Comparison of ENCODE assay signal across 8 cellular contexts in the genomic region with DNA sequence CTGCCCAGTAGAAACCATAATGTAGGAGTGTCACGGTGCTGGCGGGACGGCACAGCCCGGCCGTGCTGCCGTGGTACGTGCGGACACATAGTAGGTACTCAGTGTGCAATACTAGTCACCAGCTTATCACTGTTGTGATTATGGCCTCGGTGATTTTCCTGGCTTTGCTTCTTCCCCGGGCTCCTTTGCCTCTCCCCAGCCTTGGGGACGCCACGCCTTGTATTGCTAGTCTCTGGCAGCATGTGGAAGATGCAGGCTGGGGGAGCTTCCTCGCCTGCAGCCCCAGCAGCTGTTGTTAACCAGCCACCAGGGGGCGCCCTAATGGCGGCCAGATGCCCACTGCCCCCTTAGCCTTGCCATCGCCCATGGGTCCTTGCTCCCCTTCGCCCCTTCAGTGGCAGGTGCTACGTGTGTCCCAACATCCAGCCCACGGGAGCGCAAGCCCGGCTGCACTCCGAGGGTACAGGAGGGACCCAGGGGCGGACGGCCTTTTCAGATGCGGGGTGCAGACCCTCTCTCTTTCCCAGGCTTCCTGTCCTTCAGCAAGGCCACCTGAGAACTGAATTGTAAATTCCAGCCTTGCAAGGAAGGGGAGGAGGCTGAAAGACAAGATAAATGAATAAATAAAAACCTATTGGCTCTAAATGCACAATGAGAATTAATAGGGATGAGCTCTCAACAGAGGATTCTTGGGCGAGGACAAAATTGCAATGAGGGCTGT. TPM values are rescaled to one million over a fixed set of nuclear protein-coding genes. Genes with fewer than 3 reads are reported as not detected.
DNase-seq lines count a peak whose midpoint lies in the region; ATAC-seq and TF ChIP-seq lines count a peak whose summit lies in the region.

No MANE protein-coding gene starts in this region.

- no peaks in the 10 kb centered on the region for H3K4me1 Mint-ChIP-seq in activated T-cell treated with anti-CD3 and anti-CD28 coated beads, Interleukin-2, amount 50 U/mL, for 72 hours (ENCODE audit: low read depth)

- POLR2A ChIA-PET in HEK293 (lab: Yijun Ruan, JAX) = interaction anchor here (1.0 to 1.4 kb wide), 3 partner anchors 9 to 72 kb away, joined by 4 to 14 read pairs (median 4); no protein-coding TSS in a partner anchor

- H3K27ac Mint-ChIP-seq in activated T-cell treated with anti-CD3 and anti-CD28 coated beads, Interleukin-2, amount 50 U/mL, for 72 hours = no peak overlapping the region

- peak; percentile 64 to 68 for ATAC-seq in activated T-cell treated with anti-CD3 and anti-CD28 coated beads, Interleukin-2, amount 50 U/mL, for 72 hours (replicated peaks in 1 of 2)
- ATAC-seq in HG03565 (IDR thresholded peaks at IDR 0.05; ENCODE audit: unreplicated experiment) (no peak), HG03097 (IDR thresholded peaks at IDR 0.05; ENCODE audit: low FRiP score, unreplicated experiment) (no peak)

- H3K9me3 ChIP-seq in BLaER1 = no peaks in the 10 kb centered on the region
- no peaks in the 10 kb centered on the region for H3K9me3 ChIP-seq in HEK293 (ENCODE audit: control insufficient read depth, insufficient read depth, low read depth, low read length)
- no peaks in the 10 kb centered on the region for H3K9me3 ChIP-seq in parathyroid adenoma (ENCODE audit: control insufficient read depth, low read length)

- DNase-seq in RKO (ENCODE audit: low spot score) = peak; percentile 73
- DNase-seq in activated T-cell treated with anti-CD3 and anti-CD28 coated beads, Interleukin-2, amount 50 U/mL, for 72 hours = peak; percentile 61 to 73
- DNase-seq in fibroblast of the aortic adventitia (ENCODE audit: low read depth) = peak; percentile 62

- H3K4me1 ChIP-seq in BLaER1 = peaks cover 32% of the 10 kb centered on the region
- no peaks in the 10 kb centered on the region for H3K4me1 ChIP-seq in HEK293 (ENCODE audit: control insufficient read depth, insufficient read depth, low read length)
- no peaks in the 10 kb centered on the region for H3K4me1 ChIP-seq in parathyroid adenoma

- H3K4me3 Mint-ChIP-seq in activated T-cell treated with anti-CD3 and anti-CD28 coated beads, Interleukin-2, amount 50 U/mL, for 72 hours = no peak overlapping the region

- CTCF ChIA-PET in HEK293 (lab: Yijun Ruan, JAX) = interaction anchor here (0.5 to 12.1 kb wide), 68 partner anchors 10 to 543 kb away, joined by 3 to 382 read pairs (median 4); a partner anchor contains a TSS

- no peak overlapping the region for H3K4me3 ChIP-seq in BLaER1
- no peak overlapping the region for H3K4me3 ChIP-seq in HEK293 (ENCODE audit: low read depth, low read length)
- H3K4me3 ChIP-seq in fibroblast of the aortic adventitia (ENCODE audit: low read depth, low read length) = no peak overlapping the region
- H3K4me3 ChIP-seq in parathyroid adenoma (ENCODE audit: low read depth, low read length) = no peak overlapping the region

- no peak overlapping the region for H2AFZ ChIP-seq in parathyroid adenoma

- peak; percentile 93 for TF ChIP-seq CTCF in HEK293 (tag by site-specific recombination; IDR thresholded peaks at IDR 0.05)
- peak; percentile 82 for TF ChIP-seq CTCF in fibroblast of the aortic adventitia (IDR thresholded peaks at IDR 0.05; ENCODE audit: insufficient read depth, low read length)
- TF ChIP-seq CTCF in parathyroid adenoma (IDR thresholded peaks at IDR 0.05) = peak; percentile 47

- H3K36me3 ChIP-seq in BLaER1 = peaks cover 54% of the 10 kb centered on the region
- H3K36me3 ChIP-seq in HEK293 (ENCODE audit: control insufficient read depth in 2 of 2, insufficient read depth in 1 of 2, low read length in 2 of 2) = peaks cover 0 to 3% of the 10 kb centered on the region in 2 experiments; a peak in 1 of 3 replicates
- H3K36me3 ChIP-seq in parathyroid adenoma (ENCODE audit: control insufficient read depth, insufficient read depth, low read length) = no peaks in the 10 kb centered on the region

- H3K27ac ChIP-seq in BLaER1 (no peak overlapping the region), HEK293 (ENCODE audit: extremely low read depth, low read depth, low read length) (no peak overlapping the region), parathyroid adenoma (no peak overlapping the region)

- peak overlapping the region; percentile 64 for H3K4me2 ChIP-seq in BLaER1
- H3K4me2 ChIP-seq in parathyroid adenoma (ENCODE audit: low read length) = no peak overlapping the region

- peaks cover 0 to 1% of the 10 kb centered on the region in 2 donors for H3K36me3 Mint-ChIP-seq in activated T-cell treated with anti-CD3 and anti-CD28 coated beads, Interleukin-2, amount 50 U/mL, for 72 hours (ENCODE audit: insufficient read depth in 2 of 2)

- H3K27me3 ChIP-seq in BLaER1 = peaks cover 27% of the 10 kb centered on the region
- no peaks in the 10 kb centered on the region for H3K27me3 ChIP-seq in parathyroid adenoma (ENCODE audit: control insufficient read depth, insufficient read depth, low read length)

- H3K27me3 Mint-ChIP-seq in activated T-cell treated with anti-CD3 and anti-CD28 coated beads, Interleukin-2, amount 50 U/mL, for 72 hours (ENCODE audit: low read depth) = peaks cover 48% of the 10 kb centered on the region

- no peaks in the 10 kb centered on the region for H3K79me2 ChIP-seq in parathyroid adenoma

- H3K9me3 Mint-ChIP-seq in activated T-cell treated with anti-CD3 and anti-CD28 coated beads, Interleukin-2, amount 50 U/mL, for 72 hours = no peaks in the 10 kb centered on the region

- H3K9ac ChIP-seq in BLaER1 (0 out of 2 replicates have a peak overlapping the region, but pooled peaks have one; percentile 34), parathyroid adenoma (no peak overlapping the region)

- peaks cover 82% of the 10 kb centered on the region for H4K20me1 ChIP-seq in BLaER1

TF ChIP-seq in HEK293, 187 proteins besides CTCF, POLR2A, EP300 and RAD21 (continues in another document):
- TF ChIP-seq ZNF211 (tag by site-specific recombination; IDR thresholded peaks at IDR 0.05; ENCODE audit: low read depth) (no peak), ZNF654 (tag by site-specific recombination; IDR thresholded peaks at IDR 0.05; ENCODE audit: low read depth) (peak; percentile 52), ZNF768 (tag by site-specific recombination; IDR thresholded peaks at IDR 0.05) (no peak), ZNF660 (tag by site-specific recombination; IDR thresholded peaks at IDR 0.05) (peak; percentile 42; the same call in 1 of the 2 replicates), ZNF544 (tag by site-specific recombination; IDR thresholded peaks at IDR 0.05) (no peak), ZBTB7A (tag by site-specific recombination; IDR thresholded peaks at IDR 0.05; ENCODE audit: low read depth) (peak; percentile 65; the same call in 1 of the 2 replicates), ZNF221 (tag by site-specific recombination; IDR thresholded peaks at IDR 0.05; ENCODE audit: borderline replicate concordance) (no peak), ZNF2 (tag by site-specific recombination; IDR thresholded peaks at IDR 0.05) (0 out of 2 replicates have a peak, but pooled peaks have one; percentile 54), ZNF571 (tag by site-specific recombination; IDR thresholded peaks at IDR 0.05) (no peak), KLF1 (tag by site-specific recombination; IDR thresholded peaks at IDR 0.05) (no peak), GLIS1 (tag by site-specific recombination; IDR thresholded peaks at IDR 0.05) (peak; percentile 57), TRIM28 (IDR thresholded peaks at IDR 0.05; ENCODE audit: borderline replicate concordance, low read length) (no peak)
- TF ChIP-seq, protein P1, sequence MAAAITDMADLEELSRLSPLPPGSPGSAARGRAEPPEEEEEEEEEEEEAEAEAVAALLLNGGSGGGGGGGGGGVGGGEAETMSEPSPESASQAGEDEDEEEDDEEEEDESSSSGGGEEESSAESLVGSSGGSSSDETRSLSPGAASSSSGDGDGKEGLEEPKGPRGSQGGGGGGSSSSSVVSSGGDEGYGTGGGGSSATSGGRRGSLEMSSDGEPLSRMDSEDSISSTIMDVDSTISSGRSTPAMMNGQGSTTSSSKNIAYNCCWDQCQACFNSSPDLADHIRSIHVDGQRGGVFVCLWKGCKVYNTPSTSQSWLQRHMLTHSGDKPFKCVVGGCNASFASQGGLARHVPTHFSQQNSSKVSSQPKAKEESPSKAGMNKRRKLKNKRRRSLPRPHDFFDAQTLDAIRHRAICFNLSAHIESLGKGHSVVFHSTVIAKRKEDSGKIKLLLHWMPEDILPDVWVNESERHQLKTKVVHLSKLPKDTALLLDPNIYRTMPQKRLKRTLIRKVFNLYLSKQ (tag by site-specific recombination; IDR thresholded peaks at IDR 0.05; ENCODE audit: borderline replicate concordance) = 0 out of 2 replicates have a peak, but pooled peaks have one; percentile 40
- TF ChIP-seq, protein P2, sequence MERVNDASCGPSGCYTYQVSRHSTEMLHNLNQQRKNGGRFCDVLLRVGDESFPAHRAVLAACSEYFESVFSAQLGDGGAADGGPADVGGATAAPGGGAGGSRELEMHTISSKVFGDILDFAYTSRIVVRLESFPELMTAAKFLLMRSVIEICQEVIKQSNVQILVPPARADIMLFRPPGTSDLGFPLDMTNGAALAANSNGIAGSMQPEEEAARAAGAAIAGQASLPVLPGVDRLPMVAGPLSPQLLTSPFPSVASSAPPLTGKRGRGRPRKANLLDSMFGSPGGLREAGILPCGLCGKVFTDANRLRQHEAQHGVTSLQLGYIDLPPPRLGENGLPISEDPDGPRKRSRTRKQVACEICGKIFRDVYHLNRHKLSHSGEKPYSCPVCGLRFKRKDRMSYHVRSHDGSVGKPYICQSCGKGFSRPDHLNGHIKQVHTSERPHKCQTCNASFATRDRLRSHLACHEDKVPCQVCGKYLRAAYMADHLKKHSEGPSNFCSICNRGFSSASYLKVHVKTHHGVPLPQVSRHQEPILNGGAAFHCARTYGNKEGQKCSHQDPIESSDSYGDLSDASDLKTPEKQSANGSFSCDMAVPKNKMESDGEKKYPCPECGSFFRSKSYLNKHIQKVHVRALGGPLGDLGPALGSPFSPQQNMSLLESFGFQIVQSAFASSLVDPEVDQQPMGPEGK (tag by site-specific recombination; IDR thresholded peaks at IDR 0.05) = peak; percentile 72
- TF ChIP-seq, protein P3, sequence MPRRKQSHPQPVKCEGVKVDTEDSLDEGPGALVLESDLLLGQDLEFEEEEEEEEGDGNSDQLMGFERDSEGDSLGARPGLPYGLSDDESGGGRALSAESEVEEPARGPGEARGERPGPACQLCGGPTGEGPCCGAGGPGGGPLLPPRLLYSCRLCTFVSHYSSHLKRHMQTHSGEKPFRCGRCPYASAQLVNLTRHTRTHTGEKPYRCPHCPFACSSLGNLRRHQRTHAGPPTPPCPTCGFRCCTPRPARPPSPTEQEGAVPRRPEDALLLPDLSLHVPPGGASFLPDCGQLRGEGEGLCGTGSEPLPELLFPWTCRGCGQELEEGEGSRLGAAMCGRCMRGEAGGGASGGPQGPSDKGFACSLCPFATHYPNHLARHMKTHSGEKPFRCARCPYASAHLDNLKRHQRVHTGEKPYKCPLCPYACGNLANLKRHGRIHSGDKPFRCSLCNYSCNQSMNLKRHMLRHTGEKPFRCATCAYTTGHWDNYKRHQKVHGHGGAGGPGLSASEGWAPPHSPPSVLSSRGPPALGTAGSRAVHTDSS (tag by site-specific recombination; IDR thresholded peaks at IDR 0.05) = no peak

RNA-seq across cellular contexts. Expression of a gene that starts 8.0 kb away (rescaled TPM):
- 1 to 10 TPM; 3.2 to 5.4 TPM for total RNA-seq in activated T-cell treated with anti-CD3 and anti-CD28 coated beads, Interleukin-2, amount 50 U/mL, for 72 hours
- 1.1 and 2.4 TPM in 2 replicates for total RNA-seq in fibroblast of the aortic adventitia (ENCODE audit: low replicate concordance)

Comparison
In these comparisons a context has a peak if more than half of its experiments do, and no peak if none do; other contexts are left out.
1. ATAC-seq: peak in activated T-cell treated with anti-CD3 and anti-CD28 coated beads, Interleukin-2, amount 50 U/mL, for 72 hours (2 of 2); none in HG03565 (single experiment) and HG03097 (single experiment).
2. Peak in every context shown above with its lines, with median percentiles within 50 percentile points of each other: CTCF ChIP-seq and DNase-seq.